In genomic region chr20:57993738-57994431, GRCh38 we compare ENCODE assay signal across 2 cellular contexts.
TF ChIP-seq lines count a peak whose summit lies in the region.

No MANE protein-coding gene starts in this region.

TF ChIP-seq in A549, 52 proteins besides CTCF, POLR2A, EP300 and RAD21 (continued from another document):
- TF ChIP-seq REST (IDR thresholded peaks at IDR 0.05) (no peak), NR3C1 (IDR thresholded peaks at IDR 0.05) (no peak), MAX (IDR thresholded peaks at IDR 0.05) (no peak), ESRRA (IDR thresholded peaks at IDR 0.05; ENCODE audit: borderline replicate concordance, low read length) (no peak), SMC3 (IDR thresholded peaks at IDR 0.05) (no peak)
TF ChIP-seq in A549: peak in this region for 0.

TF ChIP-seq in GM23338, 12 proteins besides CTCF, POLR2A, EP300 and RAD21 (continued from another document):
- TF ChIP-seq ZNF462 (CRISPR knock-in tag; IDR thresholded peaks at IDR 0.05), result no peak
- TF ChIP-seq POLR2AphosphoS5 (IDR thresholded peaks at IDR 0.05; ENCODE audit: low read depth), result no peak
- TF ChIP-seq REST (IDR thresholded peaks at IDR 0.05; ENCODE audit: unreplicated experiment), result no peak
- no peak for TF ChIP-seq CREB1 (CRISPR knock-in tag; IDR thresholded peaks at IDR 0.05; ENCODE audit: low read depth)
TF ChIP-seq in GM23338: peak in this region for 0.
